ENCODE assay signal across 29 cellular contexts in genomic region chr6:79117752-79118151, GRCh38. TPM values are rescaled to one million over a fixed set of nuclear protein-coding genes. Genes with fewer than 3 reads are reported as not detected.
A peak's percentile ranks its signal among the peaks of the same experiment; 100 is the strongest.
DNase-seq lines count a peak whose midpoint lies in the region; ATAC-seq and TF ChIP-seq lines count a peak whose summit lies in the region.
"Had no signal": no experiment of that assay in that cellular context is flagged by ENCODE, and none has a peak within 500 bp of the region (broad histone marks: within the 10 kb centered on the region; RNA-seq: fewer than 3 reads in every experiment).

No MANE protein-coding gene starts in this region.

- H3K27me3 ChIP-seq in brain microvascular endothelial cell (replicated peaks) (no peaks in the 10 kb centered on the region), foreskin keratinocyte (no peaks in the 10 kb centered on the region)
- H3K27me3 ChIP-seq: MG63, spleen, suprapubic skin had no signal

- BruUV-seq in Calu3 (replicated peaks; lab: Mats Ljungman, UMichigan): no TSS peak

- intact Hi-C loops in Calu3 (cut with micrococcal nuclease; ENCODE audit: unreplicated experiment): no loop called here
- intact Hi-C loops in posterior cingulate gyrus (cut with DNase I): no loop called here
- intact Hi-C loops in left colon (cut with DNase I, micrococcal nuclease): no loop called here

- in situ Hi-C loops in brain microvascular endothelial cell (cut with HindIII; ENCODE audit: low pct_ligation_motif_present, low sequenced_read_pairs): no loop called here

- H3K4me3 Mint-ChIP-seq in Calu3 (ENCODE audit: low read depth, unreplicated experiment): no peak overlapping the region
- H3K4me3 Mint-ChIP-seq: activated CD4-positive, alpha-beta T cell treated with anti-CD3 and anti-CD28 coated beads for 36 hours; activated CD8-positive, alpha-beta memory T cell treated with anti-CD3 and anti-CD28 coated beads, Interleukin-2, amount 10 ng/mL, durations not matched to agents 7 days and 5 days; activated naive CD4-positive, alpha-beta T cell treated with anti-CD3 and anti-CD28 coated beads, Interleukin-2, amount 10 ng/mL, durations not matched to agents 7 days and 5 days; B cell; dendritic cell treated with granulocyte-macrophage colony-stimulating factor and Interleukin-4, amounts not matched to agents 40 ng/mL and 50 ng/mL, for 4 days; naive B cell; stimulated activated memory B cell treated with anti-CD40 and anti-IgM and Interleukin-4, amounts not matched to agents 10 μg/mL and 1 μg/mL and 100 μg/mL, for 72 hours; T-cell had no signal

- H3K4me1 ChIP-seq in foreskin keratinocyte: no peaks in the 10 kb centered on the region
- H3K4me1 ChIP-seq: HAP-1, spleen, suprapubic skin had no signal

- peaks cover 21% of the 10 kb centered on the region for H3K4me1 Mint-ChIP-seq in Calu3 (ENCODE audit: low read depth, unreplicated experiment)
- H3K4me1 Mint-ChIP-seq: activated CD4-positive, alpha-beta T cell treated with anti-CD3 and anti-CD28 coated beads for 36 hours; activated naive CD4-positive, alpha-beta T cell treated with anti-CD3 and anti-CD28 coated beads, Interleukin-2, amount 10 ng/mL, durations not matched to agents 7 days and 5 days; B cell; naive B cell; stimulated activated memory B cell treated with anti-CD40 and anti-IgM and Interleukin-4, amounts not matched to agents 10 μg/mL and 1 μg/mL and 100 μg/mL, for 72 hours; T-cell had no signal

- H3K4me3 ChIP-seq in brain microvascular endothelial cell (ENCODE audit: low read depth, low read length): no peak overlapping the region
- H3K4me3 ChIP-seq: HAP-1, MG63, spleen, suprapubic skin had no signal

- ATAC-seq in foreskin keratinocyte: peak; percentile 70
- no peak for ATAC-seq in left colon
- ATAC-seq in GM21515 (IDR thresholded peaks at IDR 0.05; ENCODE audit: unreplicated experiment): no peak
- ATAC-seq: activated CD4-positive, alpha-beta T cell treated with anti-CD3 and anti-CD28 coated beads for 36 hours; activated CD8-positive, alpha-beta memory T cell treated with anti-CD3 and anti-CD28 coated beads, Interleukin-2, amount 10 ng/mL, durations not matched to agents 7 days and 5 days; HepG2; left lobe of liver; stimulated activated memory B cell treated with anti-CD40 and anti-IgM and Interleukin-4, amounts not matched to agents 10 μg/mL and 1 μg/mL and 100 μg/mL, for 72 hours; T-cell had no signal

- no peak overlapping the region for H3K27ac Mint-ChIP-seq in Calu3 (ENCODE audit: unreplicated experiment)
- H3K27ac Mint-ChIP-seq: activated CD4-positive, alpha-beta T cell treated with anti-CD3 and anti-CD28 coated beads for 36 hours; activated CD8-positive, alpha-beta memory T cell treated with anti-CD3 and anti-CD28 coated beads, Interleukin-2, amount 10 ng/mL, durations not matched to agents 7 days and 5 days; activated naive CD4-positive, alpha-beta T cell treated with anti-CD3 and anti-CD28 coated beads, Interleukin-2, amount 10 ng/mL, durations not matched to agents 7 days and 5 days; B cell; dendritic cell treated with granulocyte-macrophage colony-stimulating factor and Interleukin-4, amounts not matched to agents 40 ng/mL and 50 ng/mL, for 4 days; stimulated activated memory B cell treated with anti-CD40 and anti-IgM and Interleukin-4, amounts not matched to agents 10 μg/mL and 1 μg/mL and 100 μg/mL, for 72 hours; T-cell had no signal

- no peaks in the 10 kb centered on the region for H3K9me3 Mint-ChIP-seq in Calu3 (ENCODE audit: low read depth, unreplicated experiment)
- H3K9me3 Mint-ChIP-seq: activated naive CD4-positive, alpha-beta T cell treated with anti-CD3 and anti-CD28 coated beads, Interleukin-2, amount 10 ng/mL, durations not matched to agents 7 days and 5 days; dendritic cell treated with granulocyte-macrophage colony-stimulating factor and Interleukin-4, amounts not matched to agents 40 ng/mL and 50 ng/mL, for 4 days; T-cell had no signal

- no peaks in the 10 kb centered on the region for H3K27me3 Mint-ChIP-seq in Calu3 (ENCODE audit: unreplicated experiment)

- no peaks in the 10 kb centered on the region for H3K36me3 ChIP-seq in brain microvascular endothelial cell (replicated peaks)
- H3K36me3 ChIP-seq: HAP-1, MG63, spleen, suprapubic skin had no signal

- no peak overlapping the region for H3K27ac ChIP-seq in brain microvascular endothelial cell
- H3K27ac ChIP-seq in foreskin keratinocyte: no peak overlapping the region
- H3K27ac ChIP-seq: HL-60, spleen, suprapubic skin had no signal

- no peak for TF ChIP-seq CTCF in Calu3 (IDR thresholded peaks at IDR 0.05; ENCODE audit: unreplicated experiment)
- no peak for TF ChIP-seq CTCF in brain microvascular endothelial cell (IDR thresholded peaks at IDR 0.05; ENCODE audit: low read depth, low read length, missing control alignments)
- no peak for TF ChIP-seq CTCF in foreskin keratinocyte (conservative IDR thresholded peaks at IDR 0.05)

- CTCF ChIA-PET in Calu3 (lab: Charles Lee): no interaction called here

- no peaks in the 10 kb centered on the region for H3K36me3 Mint-ChIP-seq in Calu3 (ENCODE audit: insufficient read depth, unreplicated experiment)
- H3K36me3 Mint-ChIP-seq: activated CD8-positive, alpha-beta memory T cell treated with anti-CD3 and anti-CD28 coated beads, Interleukin-2, amount 10 ng/mL, durations not matched to agents 7 days and 5 days; activated naive CD4-positive, alpha-beta T cell treated with anti-CD3 and anti-CD28 coated beads, Interleukin-2, amount 10 ng/mL, durations not matched to agents 7 days and 5 days; naive B cell; stimulated activated memory B cell treated with anti-CD40 and anti-IgM and Interleukin-4, amounts not matched to agents 10 μg/mL and 1 μg/mL and 100 μg/mL, for 72 hours; T-cell had no signal

- peak; percentile 3 for DNase-seq in Calu3
- peak; percentile 18 for DNase-seq in M059J (ENCODE audit: low read depth)
- DNase-seq in brain microvascular endothelial cell: peak; percentile 8
- peak in 1 of 2 donors; percentile 12 for DNase-seq in foreskin keratinocyte
- DNase-seq in SKM-1 treated with dmso at 0.1 percent for 144 hours (lab: John Stamatoyannopoulos, UW; ENCODE audit: unreplicated experiment): no peak
- DNase-seq in posterior cingulate gyrus: no peak
- DNase-seq in left colon: no peak
- DNase-seq: activated CD4-positive, alpha-beta T cell treated with anti-CD3 and anti-CD28 coated beads for 36 hours; activated CD8-positive, alpha-beta memory T cell treated with anti-CD3 and anti-CD28 coated beads, Interleukin-2, amount 10 ng/mL, durations not matched to agents 7 days and 5 days; activated naive CD4-positive, alpha-beta T cell treated with anti-CD3 and anti-CD28 coated beads, Interleukin-2, amount 10 ng/mL, durations not matched to agents 7 days and 5 days; anterior cingulate cortex; caudate nucleus; MG63; naive B cell; NCI-H1417 treated with DMSO at 0.1 percent for 48 hours; NCI-H446 treated with DMSO at 0.1 percent for 48 hours; SHP77 treated with DMSO at 0.1 percent for 48 hours; spleen; stimulated activated CD4-positive, alpha-beta T cell treated with anti-CD3 and anti-CD28 coated beads, Interleukin-4, amount 100 ng/mL, for 1 hour; T-cell had no signal

RNA-seq across cellular contexts. Expression of gene PHIP, which starts 39.7 kb away (rescaled TPM):
- 43.3 and 50.8 TPM in 2 replicates for total RNA-seq in Calu3 (2022)
- total RNA-seq in M059J (2014; rRNA removed; shearing (Covaris generic)): 13.3 and 17.8 TPM in 2 replicates
- 19.2 and 20.8 TPM in 2 replicates for total RNA-seq in foreskin keratinocyte
- polyA plus RNA-seq in foreskin keratinocyte: 2.0 and 2.6 TPM in 2 replicates
- total RNA-seq in left colon: 10 to 100 TPM; 17.9 to 19.2 TPM

Comparison
In these comparisons a context has a peak if more than half of its experiments do, and no peak if none do; other contexts are left out.
1. DNase-seq: peak in Calu3 (single experiment), M059J (single experiment) and brain microvascular endothelial cell (single experiment); none in SKM-1 treated with dmso at 0.1 percent for 144 hours (single experiment), posterior cingulate gyrus (0 of 10) and left colon (0 of 2).